ENCODE assay signal across 1 cellular context in genomic region chr6:45568626-45569025, GRCh38.
TF ChIP-seq lines count a peak whose summit lies in the region.

No MANE protein-coding gene starts in this region.

TF ChIP-seq in WTC11, 78 proteins besides CTCF, POLR2A, EP300 and RAD21:
- TF ChIP-seq FOXP4 (CRISPR knock-in tag; IDR thresholded peaks at IDR 0.05) (no peak), ZNF232 (CRISPR knock-in tag; IDR thresholded peaks at IDR 0.05) (no peak), ZNF138 (CRISPR knock-in tag; conservative IDR thresholded peaks at IDR 0.05) (no peak), ZNF281 (CRISPR knock-in tag; IDR thresholded peaks at IDR 0.05) (no peak), MYBL2 (CRISPR knock-in tag; IDR thresholded peaks at IDR 0.05) (no peak), TCF7 (CRISPR knock-in tag; IDR thresholded peaks at IDR 0.05; ENCODE audit: low read depth) (no peak), ATF1 (CRISPR knock-in tag; IDR thresholded peaks at IDR 0.05) (no peak), FOXJ3 (CRISPR knock-in tag; IDR thresholded peaks at IDR 0.05; ENCODE audit: borderline replicate concordance) (no peak), RELA (CRISPR knock-in tag; IDR thresholded peaks at IDR 0.05; ENCODE audit: borderline replicate concordance) (no peak), GTF2I (CRISPR knock-in tag; conservative IDR thresholded peaks at IDR 0.05) (no peak), STAT6 (CRISPR knock-in tag; conservative IDR thresholded peaks at IDR 0.05; ENCODE audit: low read depth) (no peak), CREB1 (CRISPR knock-in tag; IDR thresholded peaks at IDR 0.05) (no peak), ATF3 (CRISPR knock-in tag; conservative IDR thresholded peaks at IDR 0.05) (no peak), NR2C2 (CRISPR knock-in tag; IDR thresholded peaks at IDR 0.05) (no peak)
